Comparison of ENCODE assay signal across 18 cellular contexts in the genomic region with DNA sequence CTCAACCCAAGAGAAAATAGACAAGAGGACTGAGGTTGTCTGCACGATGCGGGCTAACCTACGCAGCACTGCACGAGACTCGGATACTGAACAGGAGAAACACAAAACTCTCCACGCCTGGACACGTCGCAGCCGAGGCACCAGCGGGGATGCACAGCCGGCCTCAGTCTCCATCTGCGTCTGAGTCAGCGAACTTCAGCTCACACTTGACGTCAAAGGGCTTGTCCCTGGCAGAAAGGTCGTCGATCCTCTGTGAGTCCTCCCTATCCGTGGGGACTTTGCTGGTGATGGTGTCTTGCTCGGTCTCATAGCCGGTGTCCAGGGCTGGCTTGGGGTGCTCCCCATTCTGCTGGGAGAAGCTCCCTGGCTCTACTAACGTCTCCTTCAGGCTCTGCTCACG.
DNase-seq lines count a peak whose midpoint lies in the region; ATAC-seq and TF ChIP-seq lines count a peak whose summit lies in the region.
"Had no signal": no experiment of that assay in that cellular context is flagged by ENCODE, and none has a peak within 500 bp of the region (broad histone marks: within the 10 kb centered on the region; RNA-seq: fewer than 3 reads in every experiment).

No MANE protein-coding gene starts in this region.

- intact Hi-C loops in CD14-positive monocyte (cut with micrococcal nuclease), result loop anchor here in 1 of 2 donors (5.0 kb wide), 1 partner anchor 179 kb away; no protein-coding TSS in a partner anchor

- no peak for TF ChIP-seq CTCF in CD14-positive monocyte (IDR thresholded peaks at IDR 0.05)

- peaks cover 63 to 74% of the 10 kb centered on the region in 2 donors for H3K36me3 Mint-ChIP-seq in CD14-positive monocyte
- H3K36me3 Mint-ChIP-seq in CD4-positive, CD25-positive, alpha-beta regulatory T cell, result peaks cover 40% of the 10 kb centered on the region
- H3K36me3 Mint-ChIP-seq in activated T-helper 17 cell treated with anti-CD3 and anti-CD28 coated beads, Interleukin-2, amount 50 U/mL, for 72 hours (ENCODE audit: low read depth), result peaks cover 82% of the 10 kb centered on the region
- peaks cover 4 to 70% (median 29%) of the 10 kb centered on the region in 3 donors for H3K36me3 Mint-ChIP-seq in naive thymus-derived CD8-positive, alpha-beta T cell

- no peak for DNase-seq in CD14-positive monocyte (ENCODE audit: low spot score)
- DNase-seq in CD4-positive, CD25-positive, alpha-beta regulatory T cell, result no peak
- peak in 1 of 10 donors; percentile 10 for DNase-seq in naive thymus-derived CD8-positive, alpha-beta T cell
- no peak for DNase-seq in stimulated activated CD4-positive, alpha-beta T cell treated with anti-CD3 and anti-CD28 coated beads, Interleukin-2, amount 100 ng/mL, for 24 hours
- no peak for DNase-seq in superior temporal gyrus (ENCODE audit: extremely low spot score)
- DNase-seq: anterior cingulate cortex, dermis blood vessel endothelial cell, KG1, kidney glomerular epithelial cell, mammary epithelial cell, NCI-H1436 treated with DMSO at 0.1 percent for 48 hours, NCI-H524 treated with DMSO at 0.1 percent for 48 hours, Peyer's patch, sigmoid colon, WERI-Rb-1 had no signal

- peak overlapping the region in 5 of 7 donors; percentile 80 to 91 (median 88) for H3K27ac Mint-ChIP-seq in CD14-positive monocyte
- peak overlapping the region; percentile 38 to 68 (median 52) for H3K27ac Mint-ChIP-seq in CD4-positive, CD25-positive, alpha-beta regulatory T cell
- H3K27ac Mint-ChIP-seq in activated T-helper 17 cell treated with anti-CD3 and anti-CD28 coated beads, Interleukin-2, amount 50 U/mL, for 72 hours, result peak overlapping the region; percentile 76
- peak overlapping the region in 8 of 10 donors; percentile 17 to 95 (median 78) for H3K27ac Mint-ChIP-seq in naive thymus-derived CD8-positive, alpha-beta T cell

- H3K4me3 ChIP-seq in CD4-positive, CD25-positive, alpha-beta regulatory T cell (ENCODE audit: low read depth, low read length), result no peak overlapping the region
- H3K4me3 ChIP-seq: Peyer's patch, sigmoid colon had no signal

- H3K4me3 Mint-ChIP-seq in CD14-positive monocyte, result no peak overlapping the region
- peak overlapping the region in 1 of 4 donors; percentile 69 for H3K4me3 Mint-ChIP-seq in CD4-positive, CD25-positive, alpha-beta regulatory T cell
- no peak overlapping the region for H3K4me3 Mint-ChIP-seq in activated T-helper 17 cell treated with anti-CD3 and anti-CD28 coated beads, Interleukin-2, amount 50 U/mL, for 72 hours
- peak overlapping the region in 1 of 10 donors; percentile 28 for H3K4me3 Mint-ChIP-seq in naive thymus-derived CD8-positive, alpha-beta T cell

- H3K9me3 ChIP-seq in CD4-positive, CD25-positive, alpha-beta regulatory T cell (ENCODE audit: control insufficient read depth in 2 of 2, low read length in 2 of 2), result no peaks in the 10 kb centered on the region
- H3K9me3 ChIP-seq: Peyer's patch, sigmoid colon had no signal

- peaks cover 67% of the 10 kb centered on the region for H3K4me1 Mint-ChIP-seq in CD14-positive monocyte
- peaks cover 13 to 38% (median 18%) of the 10 kb centered on the region in 4 donors for H3K4me1 Mint-ChIP-seq in CD4-positive, CD25-positive, alpha-beta regulatory T cell
- peaks cover 29% of the 10 kb centered on the region for H3K4me1 Mint-ChIP-seq in activated T-helper 17 cell treated with anti-CD3 and anti-CD28 coated beads, Interleukin-2, amount 50 U/mL, for 72 hours
- H3K4me1 Mint-ChIP-seq in naive thymus-derived CD8-positive, alpha-beta T cell, result peaks cover 37 to 78% (median 71%) of the 10 kb centered on the region in 4 donors

- no peaks in the 10 kb centered on the region for H3K27me3 Mint-ChIP-seq in CD14-positive monocyte (ENCODE audit: low read depth in 3 of 3)
- no peaks in the 10 kb centered on the region for H3K27me3 Mint-ChIP-seq in CD4-positive, CD25-positive, alpha-beta regulatory T cell
- no peaks in the 10 kb centered on the region for H3K27me3 Mint-ChIP-seq in activated T-helper 17 cell treated with anti-CD3 and anti-CD28 coated beads, Interleukin-2, amount 50 U/mL, for 72 hours
- no peaks in the 10 kb centered on the region for H3K27me3 Mint-ChIP-seq in naive thymus-derived CD8-positive, alpha-beta T cell

- no peaks in the 10 kb centered on the region for H3K27me3 ChIP-seq in CD4-positive, CD25-positive, alpha-beta regulatory T cell (ENCODE audit: control insufficient read depth, insufficient read depth, low read length)
- H3K27me3 ChIP-seq: Peyer's patch, sigmoid colon had no signal

- POLR2A ChIA-PET in naive thymus-derived CD8-positive, alpha-beta T cell (lab: Charles Lee), result interaction anchor here (2.0 kb wide), 1 partner anchor 10 kb away, joined by 4 read pairs; no protein-coding TSS in a partner anchor

- peaks cover 63% of the 10 kb centered on the region for H3K36me3 ChIP-seq in CD4-positive, CD25-positive, alpha-beta regulatory T cell (ENCODE audit: control insufficient read depth, insufficient read depth, low read length)

- no peak overlapping the region for H3K27ac ChIP-seq in CD4-positive, CD25-positive, alpha-beta regulatory T cell (ENCODE audit: insufficient read depth, low read length, poor library complexity, severe bottlenecking)
- H3K27ac ChIP-seq: parathyroid adenoma, sigmoid colon, WERI-Rb-1 had no signal

- peaks cover 14% of the 10 kb centered on the region for H3K4me1 ChIP-seq in CD4-positive, CD25-positive, alpha-beta regulatory T cell (ENCODE audit: control insufficient read depth, insufficient read depth, low read length, poor library complexity, severe bottlenecking)
- H3K4me1 ChIP-seq: parathyroid adenoma had no signal

- peaks cover 0 to 4% (median 0%) of the 10 kb centered on the region in 7 donors for H3K9me3 Mint-ChIP-seq in CD14-positive monocyte
- no peaks in the 10 kb centered on the region for H3K9me3 Mint-ChIP-seq in CD4-positive, CD25-positive, alpha-beta regulatory T cell
- no peaks in the 10 kb centered on the region for H3K9me3 Mint-ChIP-seq in activated T-helper 17 cell treated with anti-CD3 and anti-CD28 coated beads, Interleukin-2, amount 50 U/mL, for 72 hours
- H3K9me3 Mint-ChIP-seq in naive thymus-derived CD8-positive, alpha-beta T cell, result no peaks in the 10 kb centered on the region

- no peak for ATAC-seq in CD4-positive, CD25-positive, alpha-beta regulatory T cell (ENCODE audit: low read depth in 2 of 2)
- no peak for ATAC-seq in activated T-helper 17 cell treated with anti-CD3 and anti-CD28 coated beads, Interleukin-2, amount 50 U/mL, for 72 hours (replicated peaks)
- ATAC-seq in naive thymus-derived CD8-positive, alpha-beta T cell, result no peak
- no peak for ATAC-seq in HG03439 (IDR thresholded peaks at IDR 0.05; ENCODE audit: unreplicated experiment)
